Comparison of ENCODE assay signal across 12 cellular contexts in the genomic region with DNA sequence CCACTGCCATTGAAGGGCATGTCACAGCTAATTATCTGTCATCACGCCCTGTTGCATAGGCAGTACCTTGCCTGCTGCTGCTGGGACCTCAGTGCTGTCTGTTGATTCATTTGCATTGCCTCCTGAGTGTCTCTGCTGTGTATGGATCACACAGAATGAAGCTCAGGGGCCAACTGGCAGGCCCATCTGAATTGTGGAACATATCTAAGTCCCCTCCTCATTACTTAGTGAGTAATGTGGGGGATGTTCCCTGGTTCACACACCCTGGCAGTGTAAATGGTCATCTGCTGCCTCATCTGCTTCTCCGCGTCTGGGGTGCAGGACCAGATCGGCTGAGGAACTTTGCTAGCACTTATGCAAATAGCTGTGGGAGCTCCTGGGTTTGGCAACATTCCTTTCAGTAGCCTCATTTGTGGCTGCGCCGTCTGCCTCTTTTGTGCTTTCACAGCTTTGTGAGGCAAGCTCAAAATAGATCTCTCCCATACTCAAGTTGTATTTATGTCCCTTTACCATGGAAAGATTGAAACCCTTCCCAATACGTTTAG. TPM values are rescaled to one million over a fixed set of nuclear protein-coding genes. Genes with fewer than 3 reads are reported as not detected.
A peak's percentile ranks its signal among the peaks of the same experiment; 100 is the strongest.
DNase-seq lines count a peak whose midpoint lies in the region; ATAC-seq and TF ChIP-seq lines count a peak whose summit lies in the region.
"Had no signal": no experiment of that assay in that cellular context is flagged by ENCODE, and none has a peak within 500 bp of the region (broad histone marks: within the 10 kb centered on the region; RNA-seq: fewer than 3 reads in every experiment).

No MANE protein-coding gene starts in this region.

- ATAC-seq in lung (ENCODE audit: insufficient read depth, low FRiP score) (peak; percentile 10), HG03439 (IDR thresholded peaks at IDR 0.05; ENCODE audit: unreplicated experiment) (no peak)
- ATAC-seq: naive thymus-derived CD4-positive, alpha-beta T cell had no signal

- H3K4me3 ChIP-seq in endodermal cell (ENCODE audit: low read length), result no peak overlapping the region
- H3K4me3 ChIP-seq in lung, result no peak overlapping the region

- 12 to 33% methylated on average over 6 to 7 of the region's 7 CpGs for WGBS in endodermal cell (ENCODE audit: insufficient coverage in 1 of 2, insufficient read length in 1 of 2), 2 experiments
- 65 to 76% methylated on average over 7 of the region's 7 CpGs for WGBS in lung, 2 donors

- H3K4me1 ChIP-seq in endodermal cell (ENCODE audit: control insufficient read depth, insufficient read depth, low read length) (peaks cover 9% of the 10 kb centered on the region), lung (ENCODE audit: control insufficient read depth in 2 of 2, insufficient read depth in 2 of 2, low read length in 2 of 2) (no peaks in the 10 kb centered on the region)

- H3K36me3 ChIP-seq in endodermal cell (ENCODE audit: control insufficient read depth, insufficient read depth, low read length), result no peaks in the 10 kb centered on the region
- H3K36me3 ChIP-seq in lung (ENCODE audit: control insufficient read depth in 2 of 2, insufficient read depth in 2 of 2, low read length in 2 of 2), result no peaks in the 10 kb centered on the region

- H3K27me3 Mint-ChIP-seq in endodermal cell (ENCODE audit: insufficient read depth), result no peaks in the 10 kb centered on the region
- H3K27me3 Mint-ChIP-seq in activated T-cell treated with anti-CD3 and anti-CD28 coated beads, Interleukin-2, amount 50 U/mL, for 24 hours, result no peaks in the 10 kb centered on the region
- H3K27me3 Mint-ChIP-seq: CD4-positive, alpha-beta memory T cell; naive thymus-derived CD4-positive, alpha-beta T cell had no signal

- H3K4me1 Mint-ChIP-seq in endodermal cell, result peaks cover 11% of the 10 kb centered on the region
- no peaks in the 10 kb centered on the region for H3K4me1 Mint-ChIP-seq in activated T-cell treated with anti-CD3 and anti-CD28 coated beads, Interleukin-2, amount 50 U/mL, for 24 hours (ENCODE audit: low read depth)
- H3K4me1 Mint-ChIP-seq: CD4-positive, alpha-beta memory T cell; naive thymus-derived CD4-positive, alpha-beta T cell had no signal

- no peak overlapping the region for H3K27ac Mint-ChIP-seq in endodermal cell
- H3K27ac Mint-ChIP-seq in activated T-cell treated with anti-CD3 and anti-CD28 coated beads, Interleukin-2, amount 50 U/mL, for 24 hours, result no peak overlapping the region
- H3K27ac Mint-ChIP-seq: CD4-positive, alpha-beta memory T cell; naive thymus-derived CD4-positive, alpha-beta T cell had no signal

- H3K27ac ChIP-seq in endodermal cell (ENCODE audit: low read depth, low read length) (peak overlapping the region; percentile 84), lung (ENCODE audit: low read depth in 1 of 2, low read length in 1 of 2) (no peak overlapping the region)

- TF ChIP-seq CTCF in endodermal cell (conservative IDR thresholded peaks at IDR 0.05) (no peak), lung (IDR thresholded peaks at IDR 0.05; ENCODE audit: control extremely low read depth, extremely low read depth) (no peak)

- H3K9me3 ChIP-seq in endodermal cell (ENCODE audit: control insufficient read depth, low read length) (no peaks in the 10 kb centered on the region), lung (ENCODE audit: control insufficient read depth in 2 of 2, insufficient read depth in 1 of 2, low read length in 1 of 2) (no peaks in the 10 kb centered on the region)
- H3K9me3 ChIP-seq: SK-N-SH had no signal

- H3K9ac ChIP-seq in endodermal cell (ENCODE audit: extremely low read depth, low read length, poor library complexity, severe bottlenecking), result no peak overlapping the region
- H3K9ac ChIP-seq: SK-N-SH had no signal

- no peaks in the 10 kb centered on the region for H3K9me3 Mint-ChIP-seq in endodermal cell
- H3K9me3 Mint-ChIP-seq in activated T-cell treated with anti-CD3 and anti-CD28 coated beads, Interleukin-2, amount 50 U/mL, for 24 hours, result peaks cover 19% of the 10 kb centered on the region

- DNase-seq in Daoy (ENCODE audit: low read depth), result peak; percentile 34
- peak; percentile 14 for DNase-seq in NCI-H2107 (lab: John Stamatoyannopoulos, UW)
- DNase-seq in endodermal cell, result peak; percentile 85
- no peak for DNase-seq in lung (ENCODE audit: low spot score)
- DNase-seq in CD1c-positive myeloid dendritic cell (ENCODE audit: extremely low spot score), result no peak
- no peak for DNase-seq in activated T-cell treated with anti-CD3 and anti-CD28 coated beads, Interleukin-2, amount 50 U/mL, for 24 hours
- no peak for DNase-seq in NCI-H82 treated with DMSO at 0.1 percent for 48 hours (lab: John Stamatoyannopoulos, UW; ENCODE audit: unreplicated experiment)
- DNase-seq: CD4-positive, alpha-beta memory T cell; effector memory CD4-positive, alpha-beta T cell; naive thymus-derived CD4-positive, alpha-beta T cell; SK-N-SH had no signal

- H3K27me3 ChIP-seq in endodermal cell (ENCODE audit: control insufficient read depth, insufficient read depth, low read length, poor library complexity, severe bottlenecking) (no peaks in the 10 kb centered on the region), lung (ENCODE audit: control insufficient read depth, insufficient read depth) (no peaks in the 10 kb centered on the region)

- H3K4me3 Mint-ChIP-seq in endodermal cell, result peak overlapping the region; percentile 21
- no peak overlapping the region for H3K4me3 Mint-ChIP-seq in activated T-cell treated with anti-CD3 and anti-CD28 coated beads, Interleukin-2, amount 50 U/mL, for 24 hours
- H3K4me3 Mint-ChIP-seq: CD4-positive, alpha-beta memory T cell; naive thymus-derived CD4-positive, alpha-beta T cell had no signal

- H3K36me3 Mint-ChIP-seq in endodermal cell (ENCODE audit: low read depth), result no peaks in the 10 kb centered on the region
- no peaks in the 10 kb centered on the region for H3K36me3 Mint-ChIP-seq in activated T-cell treated with anti-CD3 and anti-CD28 coated beads, Interleukin-2, amount 50 U/mL, for 24 hours (ENCODE audit: low read depth)
- H3K36me3 Mint-ChIP-seq: CD4-positive, alpha-beta memory T cell; naive thymus-derived CD4-positive, alpha-beta T cell had no signal

RNA-seq across cellular contexts. Expression of a gene that starts 25.4 kb away (rescaled TPM):
- total RNA-seq in Daoy (2014; rRNA removed; shearing (Covaris generic)), result 4.5 and 5.8 TPM in 2 replicates
- total RNA-seq in endodermal cell, result under 1 TPM in 1 of 2 donors, not detected in 1; 0.11 TPM
- polyA plus RNA-seq in endodermal cell (2013, experiment 1 of 2), result 0.71 TPM
- 0.21 TPM for polyA plus RNA-seq in endodermal cell (2013, experiment 2 of 2)
- 1 to 10 TPM; 1.4 to 5.1 TPM for total RNA-seq in lung
- polyA plus RNA-seq in lung, result 1 to 10 TPM in 1 of 2 donors, under 1 TPM in 1; 0.59 to 1.1 TPM
- total RNA-seq: CD4-positive, alpha-beta memory T cell; naive thymus-derived CD4-positive, alpha-beta T cell had no signal
- polyA plus RNA-seq: CD4-positive, alpha-beta memory T cell; naive thymus-derived CD4-positive, alpha-beta T cell; SK-N-SH had no signal

RNA-seq across cellular contexts. Expression of a gene that starts 56.3 kb away (rescaled TPM):
- total RNA-seq in Daoy (2014; rRNA removed; shearing (Covaris generic)), result 2.0 and 2.4 TPM in 2 replicates
- 1 to 10 TPM in 1 of 2 donors, under 1 TPM in 1; 0.24 to 1.3 TPM for total RNA-seq in endodermal cell
- 0.85 TPM for polyA plus RNA-seq in endodermal cell (2013, experiment 1 of 2)
- 0.58 TPM for polyA plus RNA-seq in endodermal cell (2013, experiment 2 of 2)
- total RNA-seq in lung, result 100 to 1,000 TPM in 1 of 2 donors, 10 to 100 TPM in 1; 27.0 to 104 TPM
- 10 to 100 TPM; 24.9 to 33.2 TPM for polyA plus RNA-seq in lung
- total RNA-seq: CD4-positive, alpha-beta memory T cell; naive thymus-derived CD4-positive, alpha-beta T cell had no signal
- polyA plus RNA-seq: CD4-positive, alpha-beta memory T cell; naive thymus-derived CD4-positive, alpha-beta T cell had no signal

Comparison
In these comparisons a context has a peak if more than half of its experiments do, and no peak if none do; other contexts are left out.
1. DNase-seq: peak in Daoy (single experiment), NCI-H2107 (single experiment) and endodermal cell (single experiment); none in lung (single experiment), CD1c-positive myeloid dendritic cell (single experiment), activated T-cell treated with anti-CD3 and anti-CD28 coated beads, Interleukin-2, amount 50 U/mL, for 24 hours (single experiment) and NCI-H82 treated with DMSO at 0.1 percent for 48 hours (single experiment).